In genomic region chr1:18956189-18957135, GRCh38 we compare ENCODE assay signal across 8 cellular contexts. TPM values are rescaled to one million over a fixed set of nuclear protein-coding genes. Genes with fewer than 3 reads are reported as not detected.
DNase-seq lines count a peak whose midpoint lies in the region; ATAC-seq, FAIRE-seq and TF ChIP-seq lines count a peak whose summit lies in the region.

Gene IFFO2 (minus strand): TSS chr1:18956676. CDS start chr1:18956332, 344 bp downstream.

- H3K27ac Mint-ChIP-seq in astrocyte (ENCODE audit: unreplicated experiment): peak within 1 kb of the TSS; percentile 41

- H3K79me2 ChIP-seq in astrocyte (ENCODE audit: insufficient read depth, low read length): peaks cover 46% of the 10 kb centered on the region

- H3K4me2 ChIP-seq in astrocyte (ENCODE audit: low read length): peak within 1 kb of the TSS; percentile 98

- in situ Hi-C loops in GM13977 (cut with MboI; ENCODE audit: low pct_unique_long_range_greater_than_20kb, low sequenced_read_pairs, unreplicated experiment): no loop called here

- H3K27me3 Mint-ChIP-seq in astrocyte (ENCODE audit: low read depth, unreplicated experiment): peaks cover 3% of the 10 kb centered on the region

- H3K4me1 ChIP-seq in astrocyte (ENCODE audit: insufficient read depth, low read length) (peaks cover 38% of the 10 kb centered on the region), right cardiac atrium (ENCODE audit: control insufficient read depth, insufficient read depth, low read length) (peaks cover 6% of the 10 kb centered on the region), uterus (peaks cover 0 to 5% of the 10 kb centered on the region in 2 donors)

- peak within 1 kb of the TSS; percentile 85 for H3K9ac ChIP-seq in astrocyte (ENCODE audit: low read length)

- no peak for TF ChIP-seq CTCF in GM13977 (IDR thresholded peaks at IDR 0.05; ENCODE audit: extremely low read depth, insufficient read depth, missing control alignments)
- TF ChIP-seq CTCF in astrocyte (IDR thresholded peaks at IDR 0.05; ENCODE audit: insufficient read depth, low read depth, low read length): no peak
- peak in 2 of 4 experiments; percentile 8 to 22 for TF ChIP-seq CTCF in uterus (IDR thresholded peaks at IDR 0.05)

- peak within 1 kb of the TSS; percentile 89 for H2AFZ ChIP-seq in astrocyte (ENCODE audit: low read depth, low read length)

- intact Hi-C loops in right cardiac atrium (cut with DNase I) (loop anchor here in 2 of 4 donors (5.0 kb wide), 1 partner anchor 49 kb away; no protein-coding TSS in a partner anchor), uterus (cut with DNase I; ENCODE audit: low total_unique reads) (no loop called here)

- H3K36me3 ChIP-seq in astrocyte (ENCODE audit: insufficient read depth, low read length) (no peaks in the 10 kb centered on the region), uterus (no peaks in the 10 kb centered on the region)

- H3K4me3 Mint-ChIP-seq in astrocyte (ENCODE audit: unreplicated experiment): peak within 1 kb of the TSS; percentile 95

- H3K27me3 ChIP-seq in astrocyte (ENCODE audit: insufficient read depth, low read length) (no peaks in the 10 kb centered on the region), right cardiac atrium (ENCODE audit: control insufficient read depth, insufficient read depth) (no peaks in the 10 kb centered on the region), uterus (no peaks in the 10 kb centered on the region)

- H3K4me3 ChIP-seq in astrocyte (ENCODE audit: insufficient read depth, low read depth, low read length) (peak within 1 kb of the TSS; percentile 71), right cardiac atrium (ENCODE audit: low read length) (peak within 1 kb of the TSS; percentile 86), uterus (peak within 1 kb of the TSS; percentile 66 to 90)

- TF ChIP-seq POLR2A in uterus (IDR thresholded peaks at IDR 0.05): peak; percentile 89 to 97

- under 1% methylated on average over 118 of the region's 119 CpGs for WGBS in right cardiac atrium

- H4K20me1 ChIP-seq in astrocyte (ENCODE audit: insufficient read depth, low read length): peaks cover 45% of the 10 kb centered on the region

- ATAC-seq in HG02763 (IDR thresholded peaks at IDR 0.05; ENCODE audit: unreplicated experiment) (peak; percentile 73), right cardiac atrium (peak; percentile 98)

- H3K4me1 Mint-ChIP-seq in astrocyte (ENCODE audit: low read depth, unreplicated experiment): peaks cover 26% of the 10 kb centered on the region

- H3K9me3 ChIP-seq in astrocyte (ENCODE audit: insufficient read depth, low read depth, low read length): no peaks in the 10 kb centered on the region
- H3K9me3 ChIP-seq in right cardiac atrium (ENCODE audit: control insufficient read depth, low read length): no peaks in the 10 kb centered on the region
- no peaks in the 10 kb centered on the region for H3K9me3 ChIP-seq in uterus

- peak within 1 kb of the TSS; percentile 79 for H3K27ac ChIP-seq in astrocyte (ENCODE audit: low read depth, low read length)
- peak within 1 kb of the TSS; percentile 70 for H3K27ac ChIP-seq in right cardiac atrium (ENCODE audit: low read length)
- H3K27ac ChIP-seq in uterus: peak within 1 kb of the TSS; percentile 86 to 92

- FAIRE-seq in astrocyte (lab: Jason Lieb, UNC): no peak

- H3K9me3 Mint-ChIP-seq in astrocyte (ENCODE audit: unreplicated experiment): no peaks in the 10 kb centered on the region

- DNase-seq in GM13977 (ENCODE audit: low spot score): peak; percentile 100
- DNase-seq in NCI-H1417 treated with DMSO at 0.1 percent for 48 hours (lab: John Stamatoyannopoulos, UW): peak; percentile 21
- peak; percentile 96 for DNase-seq in T-helper 22 cell (ENCODE audit: low read depth)
- peak; percentile 69 for DNase-seq in astrocyte (ENCODE audit: low read depth)
- DNase-seq in right cardiac atrium: peak; percentile 98 to 100 (median 99)
- peak; percentile 97 for DNase-seq in putamen (ENCODE audit: low spot score)
- peak; percentile 98 to 99 for DNase-seq in uterus

- peaks cover 5% of the 10 kb centered on the region for H3K36me3 Mint-ChIP-seq in astrocyte (ENCODE audit: low read depth, unreplicated experiment)

RNA-seq across cellular contexts. Expression of gene IFFO2, which starts in this region (rescaled TPM):
- total RNA-seq in astrocyte (34.2 and 39.6 TPM in 2 replicates), right cardiac atrium (10 to 100 TPM in 1 of 4 donors, 1 to 10 TPM in 3; 6.7 to 12.7 (median 8.1) TPM), uterus (10 to 100 TPM in 1 of 4 donors, 1 to 10 TPM in 3; 4.1 to 19.4 (median 7.3) TPM)
- 5.0 TPM for polyA plus RNA-seq in right cardiac atrium

Comparison
In these comparisons a context has a peak if more than half of its experiments do, and no peak if none do; other contexts are left out.
1. Peak in every context shown above with its lines: DNase-seq, ATAC-seq, H3K4me3 ChIP-seq and H3K27ac ChIP-seq.
2. DNase-seq: peak in every context shown above with its lines; median percentile 100 in GM13977; 99 in right cardiac atrium; 98 in uterus; 97 in putamen; 96 in T-helper 22 cell; 69 in astrocyte; 21 in NCI-H1417 treated with DMSO at 0.1 percent for 48 hours.